Comparison of ENCODE assay signal across 29 cellular contexts in genomic region chr10:86155034-86155656, GRCh38.
DNase-seq lines count a peak whose midpoint lies in the region; ATAC-seq, FAIRE-seq and TF ChIP-seq lines count a peak whose summit lies in the region.
"Had no signal": no experiment of that assay in that cellular context is flagged by ENCODE, and none has a peak within 500 bp of the region (broad histone marks: within the 10 kb centered on the region; RNA-seq: fewer than 3 reads in every experiment).

No MANE protein-coding gene starts in this region.

- peaks cover 5% of the 10 kb centered on the region; the same call in 1 of the 2 replicates for H3K9me2 ChIP-seq in GM23338 (ENCODE audit: insufficient read depth)

- H3K4me1 ChIP-seq in GM23338 (ENCODE audit: insufficient read depth): no peaks in the 10 kb centered on the region
- H3K4me1 ChIP-seq: gastrocnemius medialis, pancreas had no signal

- H3K4me2 ChIP-seq in GM23338: no peak overlapping the region
- H3K4me2 ChIP-seq: smooth muscle cell had no signal

- H3K4me3 ChIP-seq in GM23338: no peak overlapping the region
- H3K4me3 ChIP-seq in WERI-Rb-1 (ENCODE audit: low read depth, low read length): no peak overlapping the region
- H3K4me3 ChIP-seq: gastrocnemius medialis, pancreas, smooth muscle cell had no signal

- no peaks in the 10 kb centered on the region for H3K79me2 ChIP-seq in GM23338 (replicated peaks; ENCODE audit: insufficient read depth)

- no peaks in the 10 kb centered on the region for H3K4me1 Mint-ChIP-seq in GM23338
- peaks cover 20% of the 10 kb centered on the region for H3K4me1 Mint-ChIP-seq in nephron progenitor cell
- H3K4me1 Mint-ChIP-seq in activated T-helper 1 cell treated with anti-CD3 and anti-CD28 coated beads, Interleukin-12 subunit alpha, Interleukin-12 subunit beta, Interleukin-2, Interleukin-4 antibody, amounts not matched to agents 30 ng/mL and 10 ng/mL and 1 ng/mL, durations not matched to agents 14 hours and 24 hours and 36 hours (ENCODE audit: low read depth): no peaks in the 10 kb centered on the region
- H3K4me1 Mint-ChIP-seq: CD14-positive monocyte, neural crest cell had no signal

- no peaks in the 10 kb centered on the region for H3K36me3 ChIP-seq in GM23338 (ENCODE audit: insufficient read depth)
- H3K36me3 ChIP-seq in WERI-Rb-1: no peaks in the 10 kb centered on the region
- H3K36me3 ChIP-seq: gastrocnemius medialis, pancreas had no signal

- H3K9me3 ChIP-seq in WERI-Rb-1 (ENCODE audit: severe bottlenecking): no peaks in the 10 kb centered on the region
- H3K9me3 ChIP-seq: gastrocnemius medialis, pancreas had no signal

- H3K4me3 Mint-ChIP-seq in GM23338: no peak overlapping the region
- no peak overlapping the region for H3K4me3 Mint-ChIP-seq in nephron progenitor cell
- H3K4me3 Mint-ChIP-seq in activated T-helper 1 cell treated with anti-CD3 and anti-CD28 coated beads, Interleukin-12 subunit alpha, Interleukin-12 subunit beta, Interleukin-2, Interleukin-4 antibody, amounts not matched to agents 30 ng/mL and 10 ng/mL and 1 ng/mL, durations not matched to agents 14 hours and 24 hours and 36 hours: no peak overlapping the region
- H3K4me3 Mint-ChIP-seq: activated naive CD8-positive, alpha-beta T cell treated with anti-CD3 and anti-CD28 coated beads, Interleukin-2, amount 10 ng/mL, durations not matched to agents 7 days and 5 days; CD14-positive monocyte; neural crest cell had no signal

- DNase-seq in GM23338 (ENCODE audit: low spot score): peak; percentile 22
- DNase-seq in HT1080 (ENCODE audit: low read depth): peak; percentile 55
- no peak for DNase-seq in WERI-Rb-1
- peak; percentile 44 for DNase-seq in nephron progenitor cell
- DNase-seq in activated T-helper 1 cell treated with anti-CD3 and anti-CD28 coated beads, Interleukin-12 subunit alpha, Interleukin-12 subunit beta, Interleukin-2, Interleukin-4 antibody, amounts not matched to agents 30 ng/mL and 10 ng/mL and 1 ng/mL, durations not matched to agents 14 hours and 24 hours and 36 hours (ENCODE audit: low spot score): no peak
- no peak for DNase-seq in GM12892 (ENCODE audit: insufficient read length)
- no peak for DNase-seq in cerebellar cortex (ENCODE audit: low spot score)
- DNase-seq: activated CD4-positive, alpha-beta T cell treated with anti-CD3 and anti-CD28 coated beads, Interleukin-2, amount 50 U/mL, for 1 hour; activated gamma-delta T cell; activated naive CD8-positive, alpha-beta T cell treated with anti-CD3 and anti-CD28 coated beads, Interleukin-2, amount 10 ng/mL, durations not matched to agents 7 days and 5 days; activated T-cell treated with anti-CD3 and anti-CD28 coated beads, Interleukin-2, amount 50 U/mL, for 1 hour; aorta; DMS79 treated with DMSO at 0.1 percent for 48 hours; gastrocnemius medialis; hypothalamus; IMR-90; MV-4-11; NCI-H146; pancreas; SHP77; stimulated activated naive CD4-positive, alpha-beta T cell treated with Interleukin-2 at 50 U/mL for 16 hours; T-helper 9 cell had no signal

- intact Hi-C loops in activated T-helper 1 cell treated with anti-CD3 and anti-CD28 coated beads, Interleukin-12 subunit alpha, Interleukin-12 subunit beta, Interleukin-2, Interleukin-4 antibody, amounts not matched to agents 30 ng/mL and 10 ng/mL and 1 ng/mL, durations not matched to agents 14 hours and 24 hours and 36 hours (cut with micrococcal nuclease): no loop called here

- ATAC-seq in GM23338 (peak; percentile 78), HG03108 (IDR thresholded peaks at IDR 0.05; ENCODE audit: unreplicated experiment) (no peak)
- ATAC-seq: gastrocnemius medialis, Panc1, pancreas had no signal

- H3K27ac ChIP-seq in GM23338 (ENCODE audit: low read depth) (no peak overlapping the region), WERI-Rb-1 (no peak overlapping the region)
- H3K27ac ChIP-seq: gastrocnemius medialis, pancreas had no signal

- H3K27ac Mint-ChIP-seq in GM23338 (no peak overlapping the region), nephron progenitor cell (no peak overlapping the region)
- H3K27ac Mint-ChIP-seq in activated T-helper 1 cell treated with anti-CD3 and anti-CD28 coated beads, Interleukin-12 subunit alpha, Interleukin-12 subunit beta, Interleukin-2, Interleukin-4 antibody, amounts not matched to agents 30 ng/mL and 10 ng/mL and 1 ng/mL, durations not matched to agents 14 hours and 24 hours and 36 hours: no peak overlapping the region
- H3K27ac Mint-ChIP-seq: activated naive CD8-positive, alpha-beta T cell treated with anti-CD3 and anti-CD28 coated beads, Interleukin-2, amount 10 ng/mL, durations not matched to agents 7 days and 5 days; CD14-positive monocyte had no signal

- H4K20me1 ChIP-seq in GM23338 (replicated peaks; ENCODE audit: insufficient read depth): no peaks in the 10 kb centered on the region

- no peak for TF ChIP-seq POLR2A in GM12892 (IDR thresholded peaks at IDR 0.05; ENCODE audit: low read depth, low read length)

- H3K27me3 Mint-ChIP-seq in GM23338 (ENCODE audit: insufficient read depth, low read depth, poor library complexity): peaks cover 7% of the 10 kb centered on the region
- H3K27me3 Mint-ChIP-seq in nephron progenitor cell (ENCODE audit: low read depth, poor library complexity): peaks cover 17% of the 10 kb centered on the region
- H3K27me3 Mint-ChIP-seq in activated T-helper 1 cell treated with anti-CD3 and anti-CD28 coated beads, Interleukin-12 subunit alpha, Interleukin-12 subunit beta, Interleukin-2, Interleukin-4 antibody, amounts not matched to agents 30 ng/mL and 10 ng/mL and 1 ng/mL, durations not matched to agents 14 hours and 24 hours and 36 hours (ENCODE audit: insufficient read depth): no peaks in the 10 kb centered on the region

- H3K27me3 ChIP-seq in GM23338 (ENCODE audit: insufficient read depth) (no peaks in the 10 kb centered on the region), WERI-Rb-1 (ENCODE audit: insufficient read depth, low read depth, severe bottlenecking) (no peaks in the 10 kb centered on the region)
- H3K27me3 ChIP-seq: gastrocnemius medialis, pancreas had no signal

- H3K9me3 Mint-ChIP-seq in GM23338: peaks cover 13% of the 10 kb centered on the region; the same call in 2 of the 3 replicates
- H3K9me3 Mint-ChIP-seq in nephron progenitor cell: no peaks in the 10 kb centered on the region
- no peaks in the 10 kb centered on the region for H3K9me3 Mint-ChIP-seq in activated T-helper 1 cell treated with anti-CD3 and anti-CD28 coated beads, Interleukin-12 subunit alpha, Interleukin-12 subunit beta, Interleukin-2, Interleukin-4 antibody, amounts not matched to agents 30 ng/mL and 10 ng/mL and 1 ng/mL, durations not matched to agents 14 hours and 24 hours and 36 hours
- H3K9me3 Mint-ChIP-seq: activated naive CD8-positive, alpha-beta T cell treated with anti-CD3 and anti-CD28 coated beads, Interleukin-2, amount 10 ng/mL, durations not matched to agents 7 days and 5 days; CD14-positive monocyte; neural crest cell had no signal

- H3F3A ChIP-seq in GM23338 (replicated peaks; ENCODE audit: low read depth): no peaks in the 10 kb centered on the region

- TF ChIP-seq CTCF in GM23338 (conservative IDR thresholded peaks at IDR 0.05; ENCODE audit: low read depth in 2 of 2): peak; percentile 14 to 39; a peak in 2 of 4 replicates
- TF ChIP-seq CTCF in WERI-Rb-1 (IDR thresholded peaks at IDR 0.05; ENCODE audit: low read depth, low read length): peak; percentile 33; the same call in 1 of the 2 replicates
- TF ChIP-seq CTCF in nephron progenitor cell (IDR thresholded peaks at IDR 0.05): no peak

- no peak overlapping the region for H2AFZ ChIP-seq in GM23338

- no peak for FAIRE-seq in GM12892 (lab: Jason Lieb, UNC)
- FAIRE-seq: bronchial epithelial cell, colon, pancreas had no signal

- H3K36me3 Mint-ChIP-seq in GM23338 (ENCODE audit: low read depth) (peaks cover 3% of the 10 kb centered on the region; the same call in 1 of the 3 replicates), nephron progenitor cell (ENCODE audit: low read depth) (no peaks in the 10 kb centered on the region)
- H3K36me3 Mint-ChIP-seq in activated T-helper 1 cell treated with anti-CD3 and anti-CD28 coated beads, Interleukin-12 subunit alpha, Interleukin-12 subunit beta, Interleukin-2, Interleukin-4 antibody, amounts not matched to agents 30 ng/mL and 10 ng/mL and 1 ng/mL, durations not matched to agents 14 hours and 24 hours and 36 hours (ENCODE audit: low read depth): no peaks in the 10 kb centered on the region
- H3K36me3 Mint-ChIP-seq: activated naive CD8-positive, alpha-beta T cell treated with anti-CD3 and anti-CD28 coated beads, Interleukin-2, amount 10 ng/mL, durations not matched to agents 7 days and 5 days; CD14-positive monocyte had no signal

TF ChIP-seq in GM23338, 12 proteins besides CTCF, POLR2A, EP300 and RAD21:
- TF ChIP-seq JUNB (IDR thresholded peaks at IDR 0.05; ENCODE audit: unreplicated experiment) (no peak), REST (IDR thresholded peaks at IDR 0.05; ENCODE audit: unreplicated experiment) (no peak), ZNF114 (CRISPR knock-in tag; IDR thresholded peaks at IDR 0.05) (no peak), EZH2 (IDR thresholded peaks at IDR 0.05; ENCODE audit: low read depth, unreplicated experiment) (no peak), EZH2phosphoT487 (IDR thresholded peaks at IDR 0.05; ENCODE audit: unreplicated experiment) (no peak), ZNF331 (CRISPR knock-in tag; IDR thresholded peaks at IDR 0.05; ENCODE audit: low read depth) (no peak)
TF ChIP-seq in GM23338: peak in this region for 0.

Comparison
In these comparisons a context has a peak if more than half of its experiments do, and no peak if none do; other contexts are left out.
1. DNase-seq: peak in GM23338 (single experiment), HT1080 (single experiment) and nephron progenitor cell (single experiment); none in WERI-Rb-1 (single experiment), activated T-helper 1 cell treated with anti-CD3 and anti-CD28 coated beads, Interleukin-12 subunit alpha, Interleukin-12 subunit beta, Interleukin-2, Interleukin-4 antibody, amounts not matched to agents 30 ng/mL and 10 ng/mL and 1 ng/mL, durations not matched to agents 14 hours and 24 hours and 36 hours (single experiment), GM12892 (single experiment) and cerebellar cortex (single experiment).